8 cellular contexts compared by ENCODE assay signal in genomic region chr13:59318320-59318930, GRCh38.
DNase-seq lines count a peak whose midpoint lies in the region; ATAC-seq and TF ChIP-seq lines count a peak whose summit lies in the region.

No MANE protein-coding gene starts in this region.

- H3K27ac ChIP-seq in stomach = no peak overlapping the region

- TF ChIP-seq EP300 in stomach (IDR thresholded peaks at IDR 0.05) = no peak

- peak; percentile 41 for DNase-seq in A172 (ENCODE audit: low spot score)
- DNase-seq in NCI-H226 = peak; percentile 25
- DNase-seq in activated CD4-positive, alpha-beta memory T cell treated with anti-CD3 and anti-CD28 coated beads for 36 hours = peak; percentile 67
- peak; percentile 86 for DNase-seq in endothelial cell (ENCODE audit: low spot score)
- DNase-seq in mucosa of gallbladder (ENCODE audit: low spot score) = peak; percentile 80
- DNase-seq in stomach = peak; percentile 73

- TF ChIP-seq CTCF in GM12875 (IDR thresholded peaks at IDR 0.05; ENCODE audit: borderline replicate concordance, insufficient read depth, low read depth, low read length) (peak; percentile 66), endothelial cell (IDR thresholded peaks at IDR 0.05; ENCODE audit: unreplicated experiment) (peak; percentile 91), stomach (IDR thresholded peaks at IDR 0.05) (peak in 5 of 7 experiments; percentile 29 to 74 (median 54))

- peaks cover 4% of the 10 kb centered on the region for H3K27me3 Mint-ChIP-seq in activated CD4-positive, alpha-beta memory T cell treated with anti-CD3 and anti-CD28 coated beads for 36 hours
- H3K27me3 Mint-ChIP-seq in endothelial cell (ENCODE audit: unreplicated experiment) = no peaks in the 10 kb centered on the region

- POLR2A ChIA-PET in activated CD4-positive, alpha-beta memory T cell treated with anti-CD3 and anti-CD28 coated beads for 36 hours (lab: Charles Lee) = no interaction called here

- CTCF ChIA-PET in activated CD4-positive, alpha-beta memory T cell treated with anti-CD3 and anti-CD28 coated beads for 36 hours (lab: Charles Lee) = interaction anchor here (0.6 to 1.4 kb wide), 4 partner anchors 12 to 1694 kb away, joined by 3 to 4 read pairs (median 4); no protein-coding TSS in a partner anchor

- H3K4me3 Mint-ChIP-seq in activated CD4-positive, alpha-beta memory T cell treated with anti-CD3 and anti-CD28 coated beads for 36 hours = no peak overlapping the region
- H3K4me3 Mint-ChIP-seq in endothelial cell (ENCODE audit: unreplicated experiment) = no peak overlapping the region

- no peaks in the 10 kb centered on the region for H3K9me3 ChIP-seq in stomach

- WGBS in stomach, 5 donors = 47 to 51% (median 50%) methylated on average over 4 of the region's 4 CpGs

- no peak for TF ChIP-seq POLR2A in stomach (IDR thresholded peaks at IDR 0.05)

- no peak overlapping the region for H3K27ac Mint-ChIP-seq in activated CD4-positive, alpha-beta memory T cell treated with anti-CD3 and anti-CD28 coated beads for 36 hours
- H3K27ac Mint-ChIP-seq in endothelial cell (ENCODE audit: unreplicated experiment) = peak overlapping the region; percentile 81

- H3K4me1 ChIP-seq in stomach = peaks cover 0 to 4% (median 0%) of the 10 kb centered on the region in 4 donors

- peak; percentile 65 for ATAC-seq in HG03045 (IDR thresholded peaks at IDR 0.05; ENCODE audit: unreplicated experiment)

- H3K4me1 Mint-ChIP-seq in activated CD4-positive, alpha-beta memory T cell treated with anti-CD3 and anti-CD28 coated beads for 36 hours (ENCODE audit: low read depth) = no peaks in the 10 kb centered on the region
- H3K4me1 Mint-ChIP-seq in endothelial cell (ENCODE audit: unreplicated experiment) = peaks cover 36% of the 10 kb centered on the region

- H3K27me3 ChIP-seq in stomach = no peaks in the 10 kb centered on the region

- H3K36me3 ChIP-seq in stomach = no peaks in the 10 kb centered on the region

- H3K4me3 ChIP-seq in GM12875 (ENCODE audit: low read depth, low read length) (no peak overlapping the region), stomach (no peak overlapping the region)

- intact Hi-C loops in activated CD4-positive, alpha-beta memory T cell treated with anti-CD3 and anti-CD28 coated beads for 36 hours (cut with micrococcal nuclease) = loop anchor here (2.0 kb wide), 1 partner anchor 1688 kb away; the partner anchor contains the start of gene PCDH17
- intact Hi-C loops in stomach (cut with DNase I; ENCODE audit: low total_unique reads) = no loop called here

- no peaks in the 10 kb centered on the region for H3K36me3 Mint-ChIP-seq in activated CD4-positive, alpha-beta memory T cell treated with anti-CD3 and anti-CD28 coated beads for 36 hours
- H3K36me3 Mint-ChIP-seq in endothelial cell (ENCODE audit: low read depth, unreplicated experiment) = no peaks in the 10 kb centered on the region

- H3K9me3 Mint-ChIP-seq in activated CD4-positive, alpha-beta memory T cell treated with anti-CD3 and anti-CD28 coated beads for 36 hours = no peaks in the 10 kb centered on the region
- H3K9me3 Mint-ChIP-seq in endothelial cell (ENCODE audit: unreplicated experiment) = no peaks in the 10 kb centered on the region

Comparison
In these comparisons a context has a peak if more than half of its experiments do, and no peak if none do; other contexts are left out.
1. DNase-seq: peak in every context shown above with its lines; median percentile 86 in endothelial cell; 80 in mucosa of gallbladder; 73 in stomach; 67 in activated CD4-positive, alpha-beta memory T cell treated with anti-CD3 and anti-CD28 coated beads for 36 hours; 41 in A172; 25 in NCI-H226.